Comparison of ENCODE assay signal across 8 cellular contexts in the genomic region with DNA sequence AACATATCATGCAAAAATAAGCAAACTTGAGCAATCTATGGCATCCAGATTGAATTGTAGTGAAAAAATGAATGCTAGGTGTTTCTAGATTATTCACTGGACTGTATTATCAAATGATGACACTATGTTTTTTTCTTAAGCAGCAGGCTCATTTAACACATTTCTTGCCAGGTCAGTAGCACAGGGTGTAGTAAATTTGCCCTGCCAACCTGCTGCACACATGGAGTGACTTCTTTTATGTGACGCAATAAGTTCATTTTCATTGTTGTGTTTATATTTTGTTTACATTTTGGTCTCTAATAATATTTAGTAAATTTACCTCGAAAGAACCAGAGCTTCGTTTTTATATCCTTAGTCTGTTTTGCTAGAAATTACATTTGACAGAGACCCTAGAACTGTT.
"Had no signal": no experiment of that assay in that cellular context is flagged by ENCODE, and none has a peak within 500 bp of the region (broad histone marks: within the 10 kb centered on the region; RNA-seq: fewer than 3 reads in every experiment).

No MANE protein-coding gene starts in this region.

- H3K4me3 ChIP-seq: GM23248 had no signal

- DNase-seq: GM23248, GOT3, H7, HCEC 1CT, KBM-7 had no signal

- ATAC-seq: HepG2 had no signal

- H3K9ac ChIP-seq: GM23248, KMS-11 had no signal

- H2AFZ ChIP-seq: GM23248 had no signal

- H3K27ac ChIP-seq: GM23248, HL-60, KMS-11 had no signal

- H3K4me2 ChIP-seq: KMS-11 had no signal
